ENCODE assay signal across 11 cellular contexts in the genomic region with DNA sequence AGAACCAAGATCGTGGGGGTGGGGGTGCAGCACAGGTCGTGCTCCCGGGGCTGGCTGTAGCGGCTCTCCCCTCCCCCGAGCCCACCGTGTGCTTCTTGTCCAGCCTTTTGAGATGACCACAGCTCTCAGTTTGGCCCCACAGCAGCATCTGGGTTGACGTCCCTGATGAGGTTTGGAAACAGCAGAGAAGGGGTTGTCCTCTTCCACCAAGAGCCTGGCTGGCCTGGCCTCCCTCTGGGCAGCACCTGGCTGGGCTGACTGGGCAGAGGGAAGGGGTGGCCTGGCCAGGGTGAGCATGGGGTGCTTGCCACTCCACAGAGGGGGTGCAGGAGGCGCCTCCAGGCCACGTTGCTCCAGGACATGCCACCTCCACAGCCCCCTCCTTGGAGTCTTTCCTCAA.
A peak's percentile ranks its signal among the peaks of the same experiment; 100 is the strongest.
DNase-seq lines count a peak whose midpoint lies in the region; ATAC-seq and TF ChIP-seq lines count a peak whose summit lies in the region.
"Had no signal": no experiment of that assay in that cellular context is flagged by ENCODE, and none has a peak within 500 bp of the region (broad histone marks: within the 10 kb centered on the region; RNA-seq: fewer than 3 reads in every experiment).

No MANE protein-coding gene starts in this region.

- peaks cover 77% of the 10 kb centered on the region for H3K4me1 ChIP-seq in lower lobe of right lung
- peaks cover 9 to 94% (median 78%) of the 10 kb centered on the region in 4 donors for H3K4me1 ChIP-seq in tibial artery

- peak in 1 of 2 donors; percentile 1 for ATAC-seq in lower lobe of right lung
- no peak for ATAC-seq in HG03097 (IDR thresholded peaks at IDR 0.05; ENCODE audit: low FRiP score, unreplicated experiment)
- no peak for ATAC-seq in HG03442 (IDR thresholded peaks at IDR 0.05; ENCODE audit: unreplicated experiment)

- H3K9me3 ChIP-seq in lower lobe of right lung (no peaks in the 10 kb centered on the region), tibial artery (no peaks in the 10 kb centered on the region)

- TF ChIP-seq CTCF in lower lobe of right lung (IDR thresholded peaks at IDR 0.05), result no peak
- no peak for TF ChIP-seq CTCF in tibial artery (IDR thresholded peaks at IDR 0.05)

- peak overlapping the region; percentile 99 for H3K27ac Mint-ChIP-seq in activated naive CD4-positive, alpha-beta T cell treated with anti-CD3 and anti-CD28 coated beads for 36 hours

- H3K9me3 Mint-ChIP-seq in activated naive CD4-positive, alpha-beta T cell treated with anti-CD3 and anti-CD28 coated beads for 36 hours, result no peaks in the 10 kb centered on the region

- H3K27me3 Mint-ChIP-seq in activated naive CD4-positive, alpha-beta T cell treated with anti-CD3 and anti-CD28 coated beads for 36 hours (ENCODE audit: low read depth), result no peaks in the 10 kb centered on the region

- DNase-seq in activated naive CD4-positive, alpha-beta T cell treated with anti-CD3 and anti-CD28 coated beads for 36 hours, result no peak
- DNase-seq in activated naive CD4-positive, alpha-beta T cell treated with anti-CD3 and anti-CD28 coated beads, Interleukin-2, amount 50 U/mL, for 16 hours, result no peak
- DNase-seq in lower lobe of right lung (no peak), tibial artery (no peak), NCI-H1436 treated with DMSO at 0.1 percent for 48 hours (lab: John Stamatoyannopoulos, UW) (no peak)
- DNase-seq: midbrain, NCI-H1694 had no signal

- intact Hi-C loops in activated naive CD4-positive, alpha-beta T cell treated with anti-CD3 and anti-CD28 coated beads for 36 hours (cut with micrococcal nuclease), result loop anchor here (1.0 to 10.0 kb wide), 2 partner anchors 33 to 295 kb away; a partner anchor contains a TSS
- intact Hi-C loops in lower lobe of right lung (cut with DNase I), result no loop called here
- intact Hi-C loops in tibial artery (cut with DNase I; ENCODE audit: low total_unique reads), result no loop called here

- CTCF ChIA-PET in activated naive CD4-positive, alpha-beta T cell treated with anti-CD3 and anti-CD28 coated beads for 36 hours (lab: Charles Lee), result interaction anchor here (0.8 to 2.7 kb wide), 2 partner anchors 11 to 50 kb away, joined by 3 to 12 read pairs; no protein-coding TSS in a partner anchor

- H3K27ac ChIP-seq in angular gyrus (ENCODE audit: low read depth, low read length), result peak overlapping the region; percentile 85
- H3K27ac ChIP-seq in lower lobe of right lung, result peak overlapping the region; percentile 88
- peak overlapping the region; percentile 59 to 62 for H3K27ac ChIP-seq in tibial artery
- H3K27ac ChIP-seq: SK-N-MC had no signal

- H3K4me1 Mint-ChIP-seq in activated naive CD4-positive, alpha-beta T cell treated with anti-CD3 and anti-CD28 coated beads for 36 hours (ENCODE audit: low read depth), result peaks cover 73% of the 10 kb centered on the region

- H3K36me3 ChIP-seq in lower lobe of right lung, result no peaks in the 10 kb centered on the region
- no peaks in the 10 kb centered on the region for H3K36me3 ChIP-seq in tibial artery

- H3K27me3 ChIP-seq in lower lobe of right lung (ENCODE audit: low read depth), result no peaks in the 10 kb centered on the region
- no peaks in the 10 kb centered on the region for H3K27me3 ChIP-seq in tibial artery

- peak overlapping the region; percentile 72 for H3K4me3 Mint-ChIP-seq in activated naive CD4-positive, alpha-beta T cell treated with anti-CD3 and anti-CD28 coated beads for 36 hours

- H3K4me3 ChIP-seq in lower lobe of right lung (no peak overlapping the region), tibial artery (no peak overlapping the region)

- peaks cover 5% of the 10 kb centered on the region for H3K36me3 Mint-ChIP-seq in activated naive CD4-positive, alpha-beta T cell treated with anti-CD3 and anti-CD28 coated beads for 36 hours (ENCODE audit: low read depth)
